ENCODE assay signal across 20 cellular contexts in the genomic region with DNA sequence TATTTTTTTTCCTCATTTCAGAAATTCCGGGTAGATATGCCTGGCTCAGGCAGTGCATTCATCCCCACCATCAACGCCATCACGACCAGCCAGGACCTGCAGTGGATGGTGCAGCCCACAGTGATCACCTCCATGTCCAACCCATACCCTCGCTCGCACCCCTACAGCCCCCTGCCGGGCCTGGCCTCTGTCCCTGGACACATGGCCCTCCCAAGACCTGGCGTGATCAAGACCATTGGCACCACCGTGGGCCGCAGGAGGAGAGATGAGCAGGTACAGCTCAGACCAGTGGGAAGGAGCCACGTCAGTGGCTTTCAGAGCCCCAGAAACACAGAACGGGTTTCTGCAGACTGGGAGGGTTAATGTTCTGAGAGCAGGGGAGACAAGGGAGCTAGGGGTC. TPM values are rescaled to one million over a fixed set of nuclear protein-coding genes. Genes with fewer than 3 reads are reported as not detected.
DNase-seq lines count a peak whose midpoint lies in the region; ATAC-seq and TF ChIP-seq lines count a peak whose summit lies in the region.
"Had no signal": no experiment of that assay in that cellular context is flagged by ENCODE, and none has a peak within 500 bp of the region (broad histone marks: within the 10 kb centered on the region; RNA-seq: fewer than 3 reads in every experiment).

No MANE protein-coding gene starts in this region.

- POLR2A ChIA-PET in CD4-positive, alpha-beta T cell (lab: Charles Lee), result interaction anchor here (1.6 kb wide), 1 partner anchor 19 kb away, joined by 7 read pairs; no protein-coding TSS in a partner anchor

- H3K27me3 ChIP-seq in CD4-positive, alpha-beta T cell (ENCODE audit: control insufficient read depth, insufficient read depth, low read length), result no peaks in the 10 kb centered on the region
- no peaks in the 10 kb centered on the region for H3K27me3 ChIP-seq in adrenal gland
- no peaks in the 10 kb centered on the region for H3K27me3 ChIP-seq in neural progenitor cell
- H3K27me3 ChIP-seq: brain microvascular endothelial cell had no signal

- no peaks in the 10 kb centered on the region for H3K9me3 Mint-ChIP-seq in CD14-positive monocyte
- no peaks in the 10 kb centered on the region for H3K9me3 Mint-ChIP-seq in CD4-positive, alpha-beta T cell
- H3K9me3 Mint-ChIP-seq in neural progenitor cell, result no peaks in the 10 kb centered on the region
- H3K9me3 Mint-ChIP-seq: activated naive CD8-positive, alpha-beta T cell treated with anti-CD3 and anti-CD28 coated beads, Interleukin-2, amount 50 U/mL, for 24 hours; activated T-helper 2 cell treated with anti-CD3 and anti-CD28 coated beads, Interferon-gamma antibody, Interleukin-2, Interleukin-4, amounts not matched to agents 10 μg/mL and 5 μg/mL and 100 μg/mL, durations not matched to agents 14 hours and 24 hours and 36 hours; mesothelial cell of epicardium; naive thymus-derived CD8-positive, alpha-beta T cell; stimulated activated naive B cell treated with anti-CD40 and anti-IgM and Interleukin-4, amounts not matched to agents 10 μg/mL and 1 μg/mL and 100 μg/mL, for 72 hours had no signal

- CTCF ChIA-PET in CD4-positive, alpha-beta T cell (lab: Charles Lee), result no interaction called here

- peaks cover 65 to 98% of the 10 kb centered on the region in 2 donors for H3K4me1 ChIP-seq in adrenal gland (replicated peaks in 1 of 2)
- peaks cover 14% of the 10 kb centered on the region for H3K4me1 ChIP-seq in neural progenitor cell
- H3K4me1 ChIP-seq: parathyroid adenoma had no signal

- no peak for ATAC-seq in CD4-positive, alpha-beta T cell (ENCODE audit: poor library complexity)
- no peak for ATAC-seq in GM18907 (IDR thresholded peaks at IDR 0.05; ENCODE audit: unreplicated experiment)
- ATAC-seq: activated CD4-positive, CD25-positive, alpha-beta regulatory T cell treated with anti-CD3 and anti-CD28 coated beads, Interleukin-2, amount 50 U/mL, for 24 hours; activated naive CD8-positive, alpha-beta T cell treated with anti-CD3 and anti-CD28 coated beads, Interleukin-2, amount 50 U/mL, for 24 hours; left colon; stimulated activated naive B cell treated with anti-CD40 and anti-IgM and Interleukin-4, amounts not matched to agents 10 μg/mL and 1 μg/mL and 100 μg/mL, for 72 hours had no signal

- no peaks in the 10 kb centered on the region for H4K20me1 ChIP-seq in neural progenitor cell (ENCODE audit: low read depth)

- H3K36me3 ChIP-seq in adrenal gland (replicated peaks in 1 of 2) (peaks cover 0 to 82% of the 10 kb centered on the region in 2 donors), neural progenitor cell (no peaks in the 10 kb centered on the region)

- intact Hi-C loops in CD14-positive monocyte (cut with micrococcal nuclease), result loop anchor here in 1 of 2 donors (10.0 kb wide), 1 partner anchor 649 kb away; no protein-coding TSS in a partner anchor
- intact Hi-C loops in CD4-positive, alpha-beta T cell (cut with DNase I, micrococcal nuclease), result no loop called here
- intact Hi-C loops in adrenal gland (cut with DNase I), result loop anchor here (10.0 kb wide), 2 partner anchors 509 to 699 kb away; partner anchors contain the start of genes BABAM2 (in 1 of the 2) and RBKS (in 1 of the 2)

- H3K27ac Mint-ChIP-seq in CD14-positive monocyte, result peak overlapping the region; percentile 55 to 97 (median 81)
- H3K27ac Mint-ChIP-seq in CD4-positive, alpha-beta T cell, result peak overlapping the region; percentile 47
- H3K27ac Mint-ChIP-seq in neural progenitor cell, result no peak overlapping the region
- H3K27ac Mint-ChIP-seq: activated naive CD8-positive, alpha-beta T cell treated with anti-CD3 and anti-CD28 coated beads, Interleukin-2, amount 50 U/mL, for 24 hours; activated T-helper 2 cell treated with anti-CD3 and anti-CD28 coated beads, Interferon-gamma antibody, Interleukin-2, Interleukin-4, amounts not matched to agents 10 μg/mL and 5 μg/mL and 100 μg/mL, durations not matched to agents 14 hours and 24 hours and 36 hours; mesothelial cell of epicardium; stimulated activated naive B cell treated with anti-CD40 and anti-IgM and Interleukin-4, amounts not matched to agents 10 μg/mL and 1 μg/mL and 100 μg/mL, for 72 hours had no signal

- no peak for TF ChIP-seq POLR2A in adrenal gland (IDR thresholded peaks at IDR 0.05)

- H3K36me3 Mint-ChIP-seq in CD14-positive monocyte, result peaks cover 88 to 92% of the 10 kb centered on the region in 2 donors
- no peaks in the 10 kb centered on the region for H3K36me3 Mint-ChIP-seq in CD4-positive, alpha-beta T cell (ENCODE audit: low read depth)
- H3K36me3 Mint-ChIP-seq in neural progenitor cell, result peaks cover 2% of the 10 kb centered on the region
- H3K36me3 Mint-ChIP-seq: naive thymus-derived CD8-positive, alpha-beta T cell had no signal

- no peak overlapping the region for H3K9ac ChIP-seq in neural progenitor cell
- H3K9ac ChIP-seq: GM23248, KMS-11, parathyroid adenoma had no signal

- no peaks in the 10 kb centered on the region for H3K79me2 ChIP-seq in neural progenitor cell (ENCODE audit: low read depth)

- H3K27me3 Mint-ChIP-seq in CD14-positive monocyte (ENCODE audit: low read depth in 3 of 3) (peaks cover 0 to 5% (median 0%) of the 10 kb centered on the region in 3 donors), neural progenitor cell (ENCODE audit: insufficient read depth, low read depth) (peaks cover 2% of the 10 kb centered on the region)
- no peaks in the 10 kb centered on the region for H3K27me3 Mint-ChIP-seq in CD4-positive, alpha-beta T cell
- H3K27me3 Mint-ChIP-seq: activated naive CD8-positive, alpha-beta T cell treated with anti-CD3 and anti-CD28 coated beads, Interleukin-2, amount 50 U/mL, for 24 hours; naive thymus-derived CD8-positive, alpha-beta T cell; stimulated activated naive B cell treated with anti-CD40 and anti-IgM and Interleukin-4, amounts not matched to agents 10 μg/mL and 1 μg/mL and 100 μg/mL, for 72 hours had no signal

- peak; percentile 45 for DNase-seq in CD14-positive monocyte (ENCODE audit: low spot score)
- no peak for DNase-seq in CD4-positive, alpha-beta T cell
- DNase-seq in adrenal gland, result peak in 4 of 7 donors; percentile 16 to 56 (median 31)
- no peak for DNase-seq in neural progenitor cell (ENCODE audit: low spot score)
- DNase-seq in pons (ENCODE audit: low spot score), result no peak
- DNase-seq in stimulated activated CD4-positive, alpha-beta T cell treated with anti-CD3 and anti-CD28 coated beads, Interleukin-1b, Interleukin-23, amount 100 ng/mL, for 48 hours, result no peak
- DNase-seq: activated naive CD8-positive, alpha-beta T cell treated with anti-CD3 and anti-CD28 coated beads, Interleukin-2, amount 50 U/mL, for 24 hours; brain microvascular endothelial cell; GM23248; NCI-H524 treated with DMSO at 0.1 percent for 48 hours; stimulated activated naive B cell treated with anti-CD40 and anti-IgM and Interleukin-4, amounts not matched to agents 10 μg/mL and 1 μg/mL and 100 μg/mL, for 72 hours had no signal

- H3K4me1 Mint-ChIP-seq in CD14-positive monocyte (peaks cover 96% of the 10 kb centered on the region), neural progenitor cell (peaks cover 20% of the 10 kb centered on the region)
- H3K4me1 Mint-ChIP-seq in CD4-positive, alpha-beta T cell (ENCODE audit: low read depth), result peaks cover 58% of the 10 kb centered on the region

- H3K4me2 ChIP-seq in neural progenitor cell, result no peak overlapping the region
- H3K4me2 ChIP-seq: KMS-11 had no signal

- WGBS in adrenal gland, 4 donors, result 72 to 84% (median 77%) methylated on average over 11 of the region's 11 CpGs

- H3K9me3 ChIP-seq in CD4-positive, alpha-beta T cell (ENCODE audit: control insufficient read depth, low read length), result no peaks in the 10 kb centered on the region
- H3K9me3 ChIP-seq in adrenal gland (replicated peaks in 1 of 3) (no peaks in the 10 kb centered on the region), neural progenitor cell (ENCODE audit: low read depth) (no peaks in the 10 kb centered on the region)

- H2AFZ ChIP-seq in neural progenitor cell (replicated peaks), result no peak overlapping the region
- H2AFZ ChIP-seq: GM23248, parathyroid adenoma had no signal

- H3K4me3 Mint-ChIP-seq in CD14-positive monocyte (no peak overlapping the region), neural progenitor cell (peak overlapping the region; percentile 2)
- peak overlapping the region; percentile 43 for H3K4me3 Mint-ChIP-seq in CD4-positive, alpha-beta T cell
- H3K4me3 Mint-ChIP-seq: activated naive CD8-positive, alpha-beta T cell treated with anti-CD3 and anti-CD28 coated beads, Interleukin-2, amount 50 U/mL, for 24 hours; mesothelial cell of epicardium; stimulated activated naive B cell treated with anti-CD40 and anti-IgM and Interleukin-4, amounts not matched to agents 10 μg/mL and 1 μg/mL and 100 μg/mL, for 72 hours had no signal

- H3F3A ChIP-seq in neural progenitor cell (ENCODE audit: low read depth), result peaks cover 15% of the 10 kb centered on the region

- no peak overlapping the region for H3K4me3 ChIP-seq in adrenal gland
- no peak overlapping the region for H3K4me3 ChIP-seq in neural progenitor cell
- H3K4me3 ChIP-seq: coronary artery, GM23248 had no signal

- H3K27ac ChIP-seq in CD4-positive, alpha-beta T cell (ENCODE audit: low read depth, low read length), result no peak overlapping the region
- peak overlapping the region in 4 of 5 donors; percentile 26 to 100 (median 62) for H3K27ac ChIP-seq in adrenal gland
- H3K27ac ChIP-seq in neural progenitor cell, result no peak overlapping the region
- H3K27ac ChIP-seq: brain microvascular endothelial cell, GM23248, KMS-11, parathyroid adenoma had no signal

- TF ChIP-seq CTCF in CD14-positive monocyte (IDR thresholded peaks at IDR 0.05) (no peak), adrenal gland (IDR thresholded peaks at IDR 0.05) (no peak), neural progenitor cell (IDR thresholded peaks at IDR 0.05) (no peak)
- TF ChIP-seq CTCF in CD4-positive, alpha-beta T cell (IDR thresholded peaks at IDR 0.05), result no peak

RNA-seq across cellular contexts. Expression of gene FOSL2, which starts 11.4 kb away (rescaled TPM):
- polyA plus RNA-seq in CD14-positive monocyte, result 10 to 100 TPM; 24.8 to 28.6 TPM
- 100 to 1,000 TPM; 152 to 155 TPM for total RNA-seq in CD4-positive, alpha-beta T cell
- 100 to 1,000 TPM; 392 to 760 (median 431) TPM for total RNA-seq in adrenal gland
- polyA plus RNA-seq in adrenal gland, result 100 to 1,000 TPM in 1 of 3 donors, 10 to 100 TPM in 2; 83.3 to 143 (median 92.8) TPM
- 1.3 and 3.7 TPM in 2 replicates for total RNA-seq in neural progenitor cell (ENCODE audit: low replicate concordance)

Comparison
In these comparisons a context has a peak if more than half of its experiments do, and no peak if none do; other contexts are left out.
1. DNase-seq: peak in CD14-positive monocyte (single experiment) and adrenal gland (4 of 7); none in CD4-positive, alpha-beta T cell (0 of 10), neural progenitor cell (single experiment), pons (single experiment) and stimulated activated CD4-positive, alpha-beta T cell treated with anti-CD3 and anti-CD28 coated beads, Interleukin-1b, Interleukin-23, amount 100 ng/mL, for 48 hours (single experiment).
2. H3K4me3 Mint-ChIP-seq: peak in CD4-positive, alpha-beta T cell (single experiment) and neural progenitor cell (single experiment); none in CD14-positive monocyte (0 of 2).
3. H3K27ac ChIP-seq: peak in adrenal gland (4 of 5); none in CD4-positive, alpha-beta T cell (single experiment) and neural progenitor cell (single experiment).
4. RNA of gene FOSL2, which starts 11.4 kb away (total RNA-seq): 392 to 760 TPM in adrenal gland and 152 to 155 TPM in CD4-positive, alpha-beta T cell; 1.3 to 3.7 TPM in neural progenitor cell; every median in the first group is over 10 times any median in the second.
5. intact Hi-C loops: an anchor here in adrenal gland (10.0 kb wide); none called in CD4-positive, alpha-beta T cell.